In genomic region chr3:117962750-117963149, GRCh38 we compare ENCODE assay signal across 25 cellular contexts.
"Had no signal": no experiment of that assay in that cellular context is flagged by ENCODE, and none has a peak within 500 bp of the region (broad histone marks: within the 10 kb centered on the region; RNA-seq: fewer than 3 reads in every experiment).

No MANE protein-coding gene starts in this region.

- H3K4me3 Mint-ChIP-seq: activated CD8-positive, alpha-beta T cell treated with anti-CD3 and anti-CD28 coated beads for 36 hours; activated T-helper 17 cell treated with anti-CD3 and anti-CD28 coated beads, Interleukin-2, amount 50 U/mL, for 72 hours; mesothelial cell of epicardium; natural killer cell treated with Interleukin-12 subunit alpha and Interleukin-12 subunit beta and Interleukin-15 and Interleukin-18, amount 100 ng/mL, for 72 hours; stimulated activated memory B cell treated with anti-CD40 and anti-IgM and Interleukin-4, amounts not matched to agents 10 μg/mL and 1 μg/mL and 100 μg/mL, for 72 hours had no signal

- H3K9me3 ChIP-seq: esophagus muscularis mucosa, neutrophil, thoracic aorta, upper lobe of left lung had no signal

- H3K9ac ChIP-seq: parathyroid adenoma had no signal

- H3K36me3 Mint-ChIP-seq: mesothelial cell of epicardium; stimulated activated memory B cell treated with anti-CD40 and anti-IgM and Interleukin-4, amounts not matched to agents 10 μg/mL and 1 μg/mL and 100 μg/mL, for 72 hours had no signal

- DNase-seq: activated CD4-positive, alpha-beta T cell treated with anti-CD3 and anti-CD28 coated beads for 48 hours; activated CD4-positive, CD25-positive, alpha-beta regulatory T cell; activated CD8-positive, alpha-beta T cell treated with anti-CD3 and anti-CD28 coated beads for 36 hours; activated naive CD4-positive, alpha-beta T cell treated with Interleukin-2 at 50 U/mL for 16 hours; activated T-cell treated with anti-CD3 and anti-CD28 coated beads, Interleukin-2, amount 50 U/mL, for 1 hour; aorta; dermis blood vessel endothelial cell; effector memory CD4-positive, alpha-beta T cell; head of caudate nucleus; kidney; stimulated activated CD4-positive, alpha-beta T cell treated with anti-CD3 and anti-CD28 coated beads, Interleukin-4, amount 100 ng/mL, for 24 hours; T1000; upper lobe of left lung had no signal

- H3K36me3 ChIP-seq: esophagus muscularis mucosa, neutrophil, thoracic aorta, upper lobe of left lung had no signal

- H3K4me1 Mint-ChIP-seq: activated T-helper 17 cell treated with anti-CD3 and anti-CD28 coated beads, Interleukin-2, amount 50 U/mL, for 72 hours; mesothelial cell of epicardium; stimulated activated memory B cell treated with anti-CD40 and anti-IgM and Interleukin-4, amounts not matched to agents 10 μg/mL and 1 μg/mL and 100 μg/mL, for 72 hours had no signal

- H3K27ac ChIP-seq: esophagus muscularis mucosa, neutrophil, parathyroid adenoma, thoracic aorta, upper lobe of left lung had no signal

- H3K79me2 ChIP-seq: parathyroid adenoma had no signal

- H3K4me1 ChIP-seq: esophagus muscularis mucosa, parathyroid adenoma, upper lobe of left lung had no signal

- H3K27me3 Mint-ChIP-seq: activated CD8-positive, alpha-beta T cell treated with anti-CD3 and anti-CD28 coated beads for 36 hours; activated T-helper 17 cell treated with anti-CD3 and anti-CD28 coated beads, Interleukin-2, amount 50 U/mL, for 72 hours; natural killer cell treated with Interleukin-12 subunit alpha and Interleukin-12 subunit beta and Interleukin-15 and Interleukin-18, amount 100 ng/mL, for 72 hours; stimulated activated memory B cell treated with anti-CD40 and anti-IgM and Interleukin-4, amounts not matched to agents 10 μg/mL and 1 μg/mL and 100 μg/mL, for 72 hours had no signal

- H2AFZ ChIP-seq: parathyroid adenoma had no signal

- H3K4me3 ChIP-seq: esophagus muscularis mucosa, lung, smooth muscle cell, thoracic aorta, upper lobe of left lung had no signal

- H3K4me2 ChIP-seq: smooth muscle cell had no signal

- FAIRE-seq: endothelial cell of umbilical vein, frontal cortex, kidney had no signal

- H3K9me3 Mint-ChIP-seq: activated CD8-positive, alpha-beta T cell treated with anti-CD3 and anti-CD28 coated beads for 36 hours; mesothelial cell of epicardium had no signal

- H3K27ac Mint-ChIP-seq: activated CD8-positive, alpha-beta T cell treated with anti-CD3 and anti-CD28 coated beads for 36 hours; activated T-helper 17 cell treated with anti-CD3 and anti-CD28 coated beads, Interleukin-2, amount 50 U/mL, for 72 hours; mesothelial cell of epicardium; natural killer cell treated with Interleukin-12 subunit alpha and Interleukin-12 subunit beta and Interleukin-15 and Interleukin-18, amount 100 ng/mL, for 72 hours; stimulated activated memory B cell treated with anti-CD40 and anti-IgM and Interleukin-4, amounts not matched to agents 10 μg/mL and 1 μg/mL and 100 μg/mL, for 72 hours had no signal

- H3K27me3 ChIP-seq: esophagus muscularis mucosa, neutrophil, upper lobe of left lung had no signal
